9 cellular contexts compared by ENCODE assay signal in the genomic region with DNA sequence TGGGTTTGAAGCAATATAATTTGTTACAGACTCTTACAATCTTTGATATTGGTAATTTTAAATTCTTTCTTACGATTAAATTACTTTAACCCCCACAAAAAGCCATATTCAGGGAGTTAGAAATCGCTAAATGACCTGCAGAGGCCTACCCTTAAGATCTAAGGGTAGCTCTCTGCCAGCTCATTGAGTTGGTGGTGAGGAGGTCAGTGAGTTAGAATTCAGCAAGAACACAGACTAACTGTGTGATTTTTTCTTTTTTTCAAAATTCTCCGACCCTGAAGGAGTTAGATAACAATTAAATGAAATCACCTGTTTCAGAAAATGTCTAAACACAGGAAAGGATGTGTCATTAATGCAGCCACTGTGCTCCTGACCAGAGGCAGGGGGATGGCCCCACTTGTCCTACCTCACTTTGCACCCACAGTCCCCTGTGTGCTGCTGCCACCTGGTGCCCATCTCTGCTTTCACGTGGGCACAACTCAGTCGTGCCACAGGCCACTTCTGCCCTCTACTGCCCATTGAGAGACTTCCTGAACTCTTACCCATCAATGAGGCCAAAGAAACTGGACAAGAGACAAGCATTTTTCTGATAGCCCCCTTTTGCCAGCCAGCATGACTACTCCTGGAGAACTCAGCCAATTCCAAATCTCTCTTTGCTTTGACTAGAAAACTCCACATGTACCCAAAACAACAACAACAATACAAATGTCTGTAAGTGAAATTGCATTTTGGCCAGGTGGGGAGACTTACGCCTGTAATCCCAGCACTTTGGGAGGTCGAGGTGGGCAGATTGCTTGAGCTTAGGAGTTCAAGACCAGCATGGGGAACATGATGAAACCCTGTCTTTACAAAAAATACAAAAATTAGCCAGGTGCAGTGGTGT. TPM values are rescaled to one million over a fixed set of nuclear protein-coding genes. Genes with fewer than 3 reads are reported as not detected.
DNase-seq lines count a peak whose midpoint lies in the region; ATAC-seq, FAIRE-seq and TF ChIP-seq lines count a peak whose summit lies in the region.
"Had no signal": no experiment of that assay in that cellular context is flagged by ENCODE, and none has a peak within 500 bp of the region (broad histone marks: within the 10 kb centered on the region; RNA-seq: fewer than 3 reads in every experiment).

No MANE protein-coding gene starts in this region.

- CTCF ChIA-PET in MCF 10A (lab: Yijun Ruan, JAX), result interaction anchor here (0.6 to 15.0 kb wide), 90 partner anchors 13 to 884 kb away, joined by 3 to 1396 read pairs (median 5); partner anchors contain the start of genes ACKR1, APCS, DUSP23 and FCRL6

- no peak overlapping the region for H2AFZ ChIP-seq in keratinocyte (ENCODE audit: control insufficient read depth, low read length)

- peak; percentile 98 for TF ChIP-seq CTCF in WI38 (IDR thresholded peaks at IDR 0.05; ENCODE audit: low read depth, low read length)
- peak; percentile 100 for TF ChIP-seq CTCF in MCF 10A (IDR thresholded peaks at IDR 0.05; ENCODE audit: unreplicated experiment)
- TF ChIP-seq CTCF in keratinocyte (optimal IDR thresholded peaks at IDR 0.05 in 1 of 3, IDR thresholded peaks at IDR 0.05 in 1 of 3, conservative IDR thresholded peaks at IDR 0.05 in 1 of 3; ENCODE audit: extremely low read depth in 1 of 3, insufficient read depth in 2 of 3, low read length in 3 of 3), result peak; percentile 99 to 100 (median 100)

- dilution Hi-C loops in keratinocyte (cut with MboI; ENCODE audit: extremely low pct_ligation_motif_present, low sequenced_read_pairs), result no loop called here

- H3K9ac ChIP-seq in keratinocyte (ENCODE audit: control insufficient read depth, extremely low read depth, insufficient read depth, low read length), result no peak overlapping the region

- no peaks in the 10 kb centered on the region for H3K9me3 ChIP-seq in keratinocyte (ENCODE audit: control insufficient read depth, low read depth, low read length)
- H3K9me3 ChIP-seq: BLaER1 treated with 17β-estradiol and CSF1 and Interleukin-3, amounts not matched to agents 10 nM and 100 nM had no signal

- no peaks in the 10 kb centered on the region for H3K9me3 Mint-ChIP-seq in MCF 10A (ENCODE audit: unreplicated experiment)

- no peak overlapping the region for H3K4me3 Mint-ChIP-seq in MCF 10A (ENCODE audit: unreplicated experiment)

- H3K27me3 ChIP-seq in keratinocyte (ENCODE audit: control insufficient read depth, extremely low read depth, insufficient read depth, low read length), result no peaks in the 10 kb centered on the region
- H3K27me3 ChIP-seq: BLaER1 treated with 17β-estradiol and CSF1 and Interleukin-3, amounts not matched to agents 10 nM and 100 nM had no signal

- H3K4me2 ChIP-seq in keratinocyte (ENCODE audit: control insufficient read depth, extremely low read depth, insufficient read depth, low read depth, low read length), result no peak overlapping the region

- no TSS peak for BruUV-seq in MCF 10A (replicated peaks; lab: Mats Ljungman, UMichigan)

- H3K4me3 ChIP-seq in WI38 (ENCODE audit: low read depth, low read length), result no peak overlapping the region
- no peak overlapping the region for H3K4me3 ChIP-seq in keratinocyte (ENCODE audit: control insufficient read depth in 2 of 3, extremely low read depth in 1 of 3, insufficient read depth in 2 of 3, low read depth in 1 of 3, low read length in 3 of 3)
- H3K4me3 ChIP-seq: BLaER1 treated with 17β-estradiol and CSF1 and Interleukin-3, amounts not matched to agents 10 nM and 100 nM had no signal

- DNase-seq in SIG-M5 treated with dmso at 0.1 percent for 504 hours (lab: John Stamatoyannopoulos, UW; ENCODE audit: unreplicated experiment) (peak; percentile 76), SIG-M5 (lab: John Stamatoyannopoulos, UW) (no peak), NCI-H2171 treated with DMSO at 0.1 percent for 48 hours (lab: John Stamatoyannopoulos, UW) (peak; percentile 75), MCF 10A (ENCODE audit: unreplicated experiment) (peak; percentile 96), keratinocyte (ENCODE audit: low read depth, low spot score) (no peak)
- peak; percentile 50 to 57 for DNase-seq in stimulated activated CD4-positive, alpha-beta T cell treated with anti-CD3 and anti-CD28 coated beads, Interleukin-1b, Interleukin-23, amount 100 ng/mL, for 4 hours (ENCODE audit: low read depth in 2 of 2)

- no peaks in the 10 kb centered on the region for H3K36me3 Mint-ChIP-seq in MCF 10A (ENCODE audit: insufficient read depth, unreplicated experiment)

- peaks cover 19% of the 10 kb centered on the region for H3K4me1 ChIP-seq in keratinocyte (ENCODE audit: control insufficient read depth, extremely low read depth, insufficient read depth, low read length)

- intact Hi-C loops in MCF 10A (cut with micrococcal nuclease), result loop anchor here (1.0 to 2.0 kb wide), 9 partner anchors 37 to 759 kb away; partner anchors contain the start of gene DUSP23

- peak; percentile 74 for ATAC-seq in HG03097 (IDR thresholded peaks at IDR 0.05; ENCODE audit: low FRiP score, unreplicated experiment)

- H3K4me1 Mint-ChIP-seq in MCF 10A (ENCODE audit: insufficient read depth, unreplicated experiment), result peaks cover 19% of the 10 kb centered on the region

- POLR2A ChIA-PET in MCF 10A (lab: Yijun Ruan, JAX), result interaction anchor here (0.8 to 7.0 kb wide), 8 partner anchors 10 to 680 kb away, joined by 4 to 57 read pairs (median 4); partner anchors contain the start of gene DUSP23

- H4K20me1 ChIP-seq in keratinocyte (ENCODE audit: control insufficient read depth, extremely low read depth, insufficient read depth, low read length), result no peaks in the 10 kb centered on the region
- H4K20me1 ChIP-seq: BLaER1 treated with 17β-estradiol and CSF1 and Interleukin-3, amounts not matched to agents 10 nM and 100 nM had no signal

- no peak overlapping the region for H3K27ac ChIP-seq in keratinocyte (ENCODE audit: control insufficient read depth, insufficient read depth, low read length)

- H3K27ac Mint-ChIP-seq in MCF 10A (ENCODE audit: low read depth, unreplicated experiment), result peak overlapping the region; percentile 28

- no peaks in the 10 kb centered on the region for H3K36me3 ChIP-seq in keratinocyte (ENCODE audit: control insufficient read depth in 2 of 2, extremely low read depth in 1 of 2, insufficient read depth in 2 of 2, low read length in 2 of 2)
- H3K36me3 ChIP-seq: BLaER1 treated with 17β-estradiol and CSF1 and Interleukin-3, amounts not matched to agents 10 nM and 100 nM had no signal

- H3K79me2 ChIP-seq in keratinocyte (ENCODE audit: control insufficient read depth, insufficient read depth, low read length), result no peaks in the 10 kb centered on the region

- no peaks in the 10 kb centered on the region for H3K9me1 ChIP-seq in keratinocyte (ENCODE audit: control insufficient read depth, extremely low read depth, insufficient read depth, low read length)

- FAIRE-seq in keratinocyte (lab: Jason Lieb, UNC), result peak; percentile 82

- H3K27me3 Mint-ChIP-seq in MCF 10A (ENCODE audit: insufficient read depth, unreplicated experiment), result no peaks in the 10 kb centered on the region

RNA-seq across cellular contexts. Expression of gene CFAP45, which starts 8.4 kb away (rescaled TPM):
- total RNA-seq in MCF 10A (2022), result 0.32 and 0.40 TPM in 2 replicates
- polyA plus RNA-seq in keratinocyte, result 0.82 to 3.0 TPM (median 2.3 TPM) in 3 replicates
- polyA plus RNA-seq in keratinocyte (2011; ENCODE audit: low read depth), result 2.4 TPM
- 1.1 and 2.6 TPM in 2 replicates for polyA plus RNA-seq in keratinocyte (2011; cell fraction: cytosol; rRNA removed)
- 0.83 and 0.87 TPM in 2 replicates for polyA plus RNA-seq in keratinocyte (2011; cell fraction: nucleus; rRNA removed)
- polyA plus RNA-seq in keratinocyte (2012; ENCODE audit: low replicate concordance), result 3.2 and 4.1 TPM in 2 replicates
- polyA minus RNA-seq in keratinocyte, result 0.42 TPM in 1 of 3 replicates, not detected in the others
- not detected for polyA minus RNA-seq in keratinocyte (2011; cell fraction: cytosol; rRNA and poly(A)+ RNA removed)
- polyA minus RNA-seq in keratinocyte (2011; cell fraction: nucleus; rRNA and poly(A)+ RNA removed), result 0.39 TPM in 1 of 2 replicates, not detected in the other

RNA-seq across cellular contexts. Expression of gene VSIG8, which starts 29.1 kb away (rescaled TPM):
- not detected in 2 replicates for total RNA-seq in MCF 10A (2022)
- 0.48 to 1.5 TPM (median 0.56 TPM) in 3 replicates for polyA plus RNA-seq in keratinocyte
- polyA plus RNA-seq in keratinocyte (2011; ENCODE audit: low read depth), result 0.19 TPM
- polyA plus RNA-seq in keratinocyte (2011; cell fraction: cytosol; rRNA removed), result 0.72 and 1.5 TPM in 2 replicates
- polyA plus RNA-seq in keratinocyte (2011; cell fraction: nucleus; rRNA removed), result 0.14 and 0.53 TPM in 2 replicates
- 0.44 and 0.52 TPM in 2 replicates for polyA plus RNA-seq in keratinocyte (2012; ENCODE audit: low replicate concordance)
- polyA minus RNA-seq in keratinocyte, result 0.99 to 2.5 TPM (median 1.0 TPM) in 3 replicates
- not detected for polyA minus RNA-seq in keratinocyte (2011; cell fraction: cytosol; rRNA and poly(A)+ RNA removed)
- not detected in 2 replicates for polyA minus RNA-seq in keratinocyte (2011; cell fraction: nucleus; rRNA and poly(A)+ RNA removed)

RNA-seq across cellular contexts. Expression of gene TAGLN2, which starts 33.8 kb away (rescaled TPM):
- 464 and 483 TPM in 2 replicates for total RNA-seq in MCF 10A (2022)
- 678 to 787 TPM (median 709 TPM) in 3 replicates for polyA plus RNA-seq in keratinocyte
- 1,035 TPM for polyA plus RNA-seq in keratinocyte (2011; ENCODE audit: low read depth)
- polyA plus RNA-seq in keratinocyte (2011; cell fraction: cytosol; rRNA removed), result 759 and 902 TPM in 2 replicates
- polyA plus RNA-seq in keratinocyte (2011; cell fraction: nucleus; rRNA removed), result 491 and 579 TPM in 2 replicates
- 585 and 747 TPM in 2 replicates for polyA plus RNA-seq in keratinocyte (2012; ENCODE audit: low replicate concordance)
- 343 to 569 TPM (median 417 TPM) in 3 replicates for polyA minus RNA-seq in keratinocyte
- 337 TPM for polyA minus RNA-seq in keratinocyte (2011; cell fraction: cytosol; rRNA and poly(A)+ RNA removed)
- polyA minus RNA-seq in keratinocyte (2011; cell fraction: nucleus; rRNA and poly(A)+ RNA removed), result 126 and 127 TPM in 2 replicates

RNA-seq across cellular contexts. Expression of gene IGSF9, which starts 53.9 kb away (rescaled TPM):
- 0.25 and 0.44 TPM in 2 replicates for total RNA-seq in MCF 10A (2022)
- polyA plus RNA-seq in keratinocyte, result 4.2 to 6.0 TPM (median 5.8 TPM) in 3 replicates
- 5.5 TPM for polyA plus RNA-seq in keratinocyte (2011; ENCODE audit: low read depth)
- 1.5 and 2.8 TPM in 2 replicates for polyA plus RNA-seq in keratinocyte (2011; cell fraction: cytosol; rRNA removed)
- 16.7 and 20.7 TPM in 2 replicates for polyA plus RNA-seq in keratinocyte (2011; cell fraction: nucleus; rRNA removed)
- polyA plus RNA-seq in keratinocyte (2012; ENCODE audit: low replicate concordance), result 6.9 and 11.6 TPM in 2 replicates
- polyA minus RNA-seq in keratinocyte, result 5.0 to 11.5 TPM (median 5.9 TPM) in 3 replicates
- 5.8 TPM for polyA minus RNA-seq in keratinocyte (2011; cell fraction: cytosol; rRNA and poly(A)+ RNA removed)
- polyA minus RNA-seq in keratinocyte (2011; cell fraction: nucleus; rRNA and poly(A)+ RNA removed), result 13.3 and 13.9 TPM in 2 replicates

Comparison
In these comparisons a context has a peak if more than half of its experiments do, and no peak if none do; other contexts are left out.
1. DNase-seq: peak in SIG-M5 treated with dmso at 0.1 percent for 504 hours (single experiment), NCI-H2171 treated with DMSO at 0.1 percent for 48 hours (single experiment), MCF 10A (single experiment) and stimulated activated CD4-positive, alpha-beta T cell treated with anti-CD3 and anti-CD28 coated beads, Interleukin-1b, Interleukin-23, amount 100 ng/mL, for 4 hours (2 of 2); none in SIG-M5 (single experiment) and keratinocyte (single experiment).
2. Peak in every context shown above with its lines, with median percentiles within 50 percentile points of each other: CTCF ChIP-seq.